Comparison of ENCODE assay signal across 20 cellular contexts in genomic region chr2:159043710-159044109, GRCh38.
DNase-seq lines count a peak whose midpoint lies in the region; ATAC-seq, FAIRE-seq and TF ChIP-seq lines count a peak whose summit lies in the region.
"Had no signal": no experiment of that assay in that cellular context is flagged by ENCODE, and none has a peak within 500 bp of the region (broad histone marks: within the 10 kb centered on the region; RNA-seq: fewer than 3 reads in every experiment).

No MANE protein-coding gene starts in this region.

- TF ChIP-seq CTCF in left ventricle myocardium inferior (IDR thresholded peaks at IDR 0.05; ENCODE audit: borderline replicate concordance) (no peak), heart right ventricle (IDR thresholded peaks at IDR 0.05) (no peak), nephron progenitor cell (IDR thresholded peaks at IDR 0.05) (no peak), type B pancreatic cell (conservative IDR thresholded peaks at IDR 0.05) (no peak), D721Med (IDR thresholded peaks at IDR 0.05; ENCODE audit: insufficient read depth, missing control alignments) (no peak)

- intact Hi-C loops in left ventricle myocardium inferior (cut with micrococcal nuclease) (loop anchor here (10.0 kb wide), 1 partner anchor 71 kb away; no protein-coding TSS in a partner anchor), heart right ventricle (cut with DNase I) (loop anchor here in 1 of 10 donors (10.0 kb wide), 1 partner anchor 71 kb away; no protein-coding TSS in a partner anchor), left colon (cut with DNase I, micrococcal nuclease) (no loop called here)

- H3K4me1 Mint-ChIP-seq in nephron progenitor cell (peaks cover 40% of the 10 kb centered on the region), type B pancreatic cell (ENCODE audit: unreplicated experiment) (peaks cover 29% of the 10 kb centered on the region)
- H3K4me1 Mint-ChIP-seq: CD4-positive, CD25-positive, alpha-beta regulatory T cell had no signal

- H3K36me3 ChIP-seq in left ventricle myocardium inferior (peaks cover 10% of the 10 kb centered on the region), heart right ventricle (peaks cover 0 to 11% (median 5%) of the 10 kb centered on the region in 9 donors)
- H3K36me3 ChIP-seq: BLaER1 had no signal

- H3K4me3 Mint-ChIP-seq in nephron progenitor cell (no peak overlapping the region), type B pancreatic cell (no peak overlapping the region)
- H3K4me3 Mint-ChIP-seq: CD4-positive, CD25-positive, alpha-beta regulatory T cell; H9 had no signal

- H3K9me3 Mint-ChIP-seq in nephron progenitor cell = peaks cover 46% of the 10 kb centered on the region
- peaks cover 6% of the 10 kb centered on the region for H3K9me3 Mint-ChIP-seq in type B pancreatic cell

- H3K4me1 ChIP-seq in left ventricle myocardium inferior (peaks cover 87% of the 10 kb centered on the region), heart right ventricle (peaks cover 6 to 76% (median 47%) of the 10 kb centered on the region in 9 donors)

- H3K4me3 ChIP-seq in left ventricle myocardium inferior = no peak overlapping the region
- no peak overlapping the region for H3K4me3 ChIP-seq in heart right ventricle
- H3K4me3 ChIP-seq: BLaER1 had no signal

- ATAC-seq in heart right ventricle (no peak), left colon (peak; percentile 65), HG02885 (IDR thresholded peaks at IDR 0.05; ENCODE audit: poor library complexity, unreplicated experiment) (no peak)

- peak overlapping the region; percentile 18 for H3K27ac Mint-ChIP-seq in nephron progenitor cell
- peak overlapping the region; percentile 69 for H3K27ac Mint-ChIP-seq in type B pancreatic cell
- H3K27ac Mint-ChIP-seq: CD4-positive, CD25-positive, alpha-beta regulatory T cell; H9 had no signal

- H3K27me3 ChIP-seq in left ventricle myocardium inferior (ENCODE audit: low read depth) (no peaks in the 10 kb centered on the region), heart right ventricle (no peaks in the 10 kb centered on the region)
- H3K27me3 ChIP-seq: BLaER1 had no signal

- FAIRE-seq in D721Med (lab: Jason Lieb, UNC) = no peak
- FAIRE-seq: G401.6, GM12891, HTR-8/SVneo had no signal

- H3K27me3 Mint-ChIP-seq in nephron progenitor cell (ENCODE audit: low read depth, poor library complexity) (peaks cover 13% of the 10 kb centered on the region), type B pancreatic cell (no peaks in the 10 kb centered on the region)

- DNase-seq in left ventricle myocardium inferior = no peak
- DNase-seq in heart right ventricle = no peak
- DNase-seq in left colon = no peak
- DNase-seq in nephron progenitor cell = no peak
- no peak for DNase-seq in type B pancreatic cell (ENCODE audit: extremely low spot score, unreplicated experiment)
- DNase-seq in activated T-cell treated with anti-CD3 and anti-CD28 coated beads, Interleukin-2, amount 50 U/mL, for 1 hour = no peak
- DNase-seq in D721Med (ENCODE audit: insufficient read length, low spot score) = no peak
- DNase-seq: 8988T; AML-193; Calu3; CD4-positive, CD25-positive, alpha-beta regulatory T cell; DMS79 treated with DMSO at 0.1 percent for 48 hours; EL; GOT3; H9 had no signal

- H3K9me3 ChIP-seq in left ventricle myocardium inferior (replicated peaks) (no peaks in the 10 kb centered on the region), heart right ventricle (peaks cover 0 to 7% (median 0%) of the 10 kb centered on the region in 11 donors)

- H3K27ac ChIP-seq in left ventricle myocardium inferior (replicated peaks) (peak overlapping the region; percentile 5), heart right ventricle (peak overlapping the region in 1 of 10 donors; percentile 31)
- H3K27ac ChIP-seq: BLaER1 had no signal

- WGBS in heart right ventricle, 2 donors = 90 to 91% methylated on average over 5 of the region's 5 CpGs

- H3K36me3 Mint-ChIP-seq in nephron progenitor cell (ENCODE audit: low read depth) = peaks cover 78% of the 10 kb centered on the region
- peaks cover 44% of the 10 kb centered on the region for H3K36me3 Mint-ChIP-seq in type B pancreatic cell
- H3K36me3 Mint-ChIP-seq: CD4-positive, CD25-positive, alpha-beta regulatory T cell had no signal
